Comparison of ENCODE assay signal across 8 cellular contexts in genomic region chr12:4037747-4038312, GRCh38.
DNase-seq lines count a peak whose midpoint lies in the region; ATAC-seq lines count a peak whose summit lies in the region.

No MANE protein-coding gene starts in this region.

- no peaks in the 10 kb centered on the region for H3K9me3 Mint-ChIP-seq in activated CD4-positive, alpha-beta T cell treated with anti-CD3 and anti-CD28 coated beads for 36 hours (ENCODE audit: low read depth)

- H3K36me3 Mint-ChIP-seq in activated CD4-positive, alpha-beta T cell treated with anti-CD3 and anti-CD28 coated beads for 36 hours (ENCODE audit: low read depth) = no peaks in the 10 kb centered on the region

- CTCF ChIA-PET in activated CD4-positive, alpha-beta T cell treated with anti-CD3 and anti-CD28 coated beads for 36 hours (lab: Charles Lee) = interaction anchor here (0.6 to 4.5 kb wide), 13 partner anchors 9 to 239 kb away, joined by 3 to 36 read pairs (median 5); no protein-coding TSS in a partner anchor

- POLR2A ChIA-PET in activated CD4-positive, alpha-beta T cell treated with anti-CD3 and anti-CD28 coated beads for 36 hours (lab: Charles Lee) = no interaction called here

- no peak for ATAC-seq in activated CD4-positive, alpha-beta T cell treated with anti-CD3 and anti-CD28 coated beads for 36 hours
- ATAC-seq in GM19023 (IDR thresholded peaks at IDR 0.05; ENCODE audit: unreplicated experiment) = no peak

- no peak overlapping the region for H3K27ac Mint-ChIP-seq in activated CD4-positive, alpha-beta T cell treated with anti-CD3 and anti-CD28 coated beads for 36 hours

- no peaks in the 10 kb centered on the region for H3K27me3 Mint-ChIP-seq in activated CD4-positive, alpha-beta T cell treated with anti-CD3 and anti-CD28 coated beads for 36 hours

- no peak overlapping the region for H3K4me3 Mint-ChIP-seq in activated CD4-positive, alpha-beta T cell treated with anti-CD3 and anti-CD28 coated beads for 36 hours

- DNase-seq in activated CD4-positive, alpha-beta T cell treated with anti-CD3 and anti-CD28 coated beads for 36 hours = peak; percentile 35
- DNase-seq in activated CD4-positive, alpha-beta T cell treated with anti-CD3 and anti-CD28 coated beads, Interleukin-2, amount 50 U/mL, for 48 hours = no peak
- DNase-seq in NCI-H2171 (lab: John Stamatoyannopoulos, UW) = peak; percentile 39
- DNase-seq in dermis microvascular lymphatic vessel endothelial cell (ENCODE audit: low read depth in 2 of 2) = peak; percentile 18 to 48
- DNase-seq in myocyte (ENCODE audit: low read depth) = peak; percentile 95
- no peak for DNase-seq in activated effector memory CD4-positive, alpha-beta T cell treated with anti-CD3 and anti-CD28 coated beads, Interleukin-2, amount 50 U/mL, for 16 hours
- DNase-seq in COLO668 (lab: John Stamatoyannopoulos, UW; ENCODE audit: unreplicated experiment) = no peak

- peaks cover 5% of the 10 kb centered on the region for H3K4me1 Mint-ChIP-seq in activated CD4-positive, alpha-beta T cell treated with anti-CD3 and anti-CD28 coated beads for 36 hours

- intact Hi-C loops in activated CD4-positive, alpha-beta T cell treated with anti-CD3 and anti-CD28 coated beads for 36 hours (cut with DNase I, micrococcal nuclease) = loop anchor here (1.0 to 2.0 kb wide), 3 partner anchors 41 to 153 kb away; no protein-coding TSS in a partner anchor

Comparison
In these comparisons a context has a peak if more than half of its experiments do, and no peak if none do; other contexts are left out.
1. DNase-seq: peak in activated CD4-positive, alpha-beta T cell treated with anti-CD3 and anti-CD28 coated beads for 36 hours (single experiment), NCI-H2171 (single experiment), dermis microvascular lymphatic vessel endothelial cell (2 of 2) and myocyte (single experiment); none in activated CD4-positive, alpha-beta T cell treated with anti-CD3 and anti-CD28 coated beads, Interleukin-2, amount 50 U/mL, for 48 hours (0 of 2), activated effector memory CD4-positive, alpha-beta T cell treated with anti-CD3 and anti-CD28 coated beads, Interleukin-2, amount 50 U/mL, for 16 hours (single experiment) and COLO668 (single experiment).